9 cellular contexts compared by ENCODE assay signal in genomic region chr2:172113617-172114016, GRCh38. TPM values are rescaled to one million over a fixed set of nuclear protein-coding genes. Genes with fewer than 3 reads are reported as not detected.
DNase-seq lines count a peak whose midpoint lies in the region; ATAC-seq, FAIRE-seq and TF ChIP-seq lines count a peak whose summit lies in the region.
"Had no signal": no experiment of that assay in that cellular context is flagged by ENCODE, and none has a peak within 500 bp of the region (broad histone marks: within the 10 kb centered on the region; RNA-seq: fewer than 3 reads in every experiment).

No MANE protein-coding gene starts in this region.

- H3K27ac Mint-ChIP-seq in stimulated activated memory B cell treated with anti-CD40 and anti-IgM and Interleukin-4, amounts not matched to agents 10 μg/mL and 1 μg/mL and 100 μg/mL, for 72 hours = no peak overlapping the region

- H3K4me1 Mint-ChIP-seq in stimulated activated memory B cell treated with anti-CD40 and anti-IgM and Interleukin-4, amounts not matched to agents 10 μg/mL and 1 μg/mL and 100 μg/mL, for 72 hours = peaks cover 7% of the 10 kb centered on the region

- intact Hi-C loops in prostate gland (cut with DNase I) = loop anchor here (5.0 kb wide), 1 partner anchor 516 kb away; no protein-coding TSS in a partner anchor

- H3K27me3 Mint-ChIP-seq in stimulated activated memory B cell treated with anti-CD40 and anti-IgM and Interleukin-4, amounts not matched to agents 10 μg/mL and 1 μg/mL and 100 μg/mL, for 72 hours = peaks cover 55% of the 10 kb centered on the region

- H3K4me3 ChIP-seq in SK-N-SH (ENCODE audit: low read depth in 2 of 2, low read length in 1 of 2) = no peak overlapping the region
- H3K4me3 ChIP-seq in prostate gland = no peak overlapping the region

- CTCF ChIA-PET in SK-N-SH (lab: Yijun Ruan, JAX) = interaction anchor here (0.6 to 2.6 kb wide), 29 partner anchors 9 to 543 kb away, joined by 3 to 16 read pairs (median 4); partner anchors contain the start of gene DLX2

- H3K9me3 Mint-ChIP-seq in stimulated activated memory B cell treated with anti-CD40 and anti-IgM and Interleukin-4, amounts not matched to agents 10 μg/mL and 1 μg/mL and 100 μg/mL, for 72 hours = no peaks in the 10 kb centered on the region

- no peaks in the 10 kb centered on the region for H4K20me1 ChIP-seq in SK-N-SH (ENCODE audit: insufficient read depth)

- peaks cover 2% of the 10 kb centered on the region for H3F3A ChIP-seq in SK-N-SH (replicated peaks; ENCODE audit: insufficient read depth)

- H3K4me3 Mint-ChIP-seq in stimulated activated memory B cell treated with anti-CD40 and anti-IgM and Interleukin-4, amounts not matched to agents 10 μg/mL and 1 μg/mL and 100 μg/mL, for 72 hours = no peak overlapping the region

- POLR2A ChIA-PET in SK-N-SH (lab: Yijun Ruan, JAX) = no interaction called here

- H3K4me2 ChIP-seq in SK-N-SH = no peak overlapping the region

- no peaks in the 10 kb centered on the region for H3K9me2 ChIP-seq in SK-N-SH

- H3K36me3 ChIP-seq in SK-N-SH (replicated peaks in 1 of 2; ENCODE audit: control insufficient read depth in 1 of 2, insufficient read depth in 2 of 2, low read length in 1 of 2) (no peaks in the 10 kb centered on the region), prostate gland (no peaks in the 10 kb centered on the region)

- no peak overlapping the region for H2AFZ ChIP-seq in SK-N-SH (ENCODE audit: low read depth)

- TF ChIP-seq RAD21 in SK-N-SH (IDR thresholded peaks at IDR 0.05; ENCODE audit: low read length) = peak; percentile 69

- H3K9me3 ChIP-seq in SK-N-SH (no peaks in the 10 kb centered on the region), prostate gland (no peaks in the 10 kb centered on the region)

- H3K36me3 Mint-ChIP-seq in stimulated activated memory B cell treated with anti-CD40 and anti-IgM and Interleukin-4, amounts not matched to agents 10 μg/mL and 1 μg/mL and 100 μg/mL, for 72 hours = no peaks in the 10 kb centered on the region

- FAIRE-seq in H54 (lab: Jason Lieb, UNC) = peak; percentile 88

- no peak overlapping the region for H3K9ac ChIP-seq in SK-N-SH

- H3K27me3 ChIP-seq in SK-N-SH (ENCODE audit: insufficient read depth) (no peaks in the 10 kb centered on the region), prostate gland (replicated peaks; ENCODE audit: insufficient read depth) (no peaks in the 10 kb centered on the region)

- no peak for TF ChIP-seq EP300 in SK-N-SH (IDR thresholded peaks at IDR 0.05; ENCODE audit: borderline replicate concordance in 1 of 2, low read depth in 1 of 2, low read length in 1 of 2)

- no peaks in the 10 kb centered on the region for H3K79me2 ChIP-seq in SK-N-SH (ENCODE audit: insufficient read depth)

- DNase-seq in AG09319 (ENCODE audit: extremely low read depth, low read depth) (no peak), H54 (ENCODE audit: insufficient read length, low spot score) (no peak), SK-N-SH (peak; percentile 49), iris pigment epithelial cell (ENCODE audit: low read depth) (peak; percentile 56), prostate gland (ENCODE audit: low spot score) (no peak), HPDE6-E6E7 (ENCODE audit: extremely low spot score) (no peak)
- DNase-seq: posterior cingulate gyrus had no signal

- TF ChIP-seq POLR2A in H54 (IDR thresholded peaks at IDR 0.05; ENCODE audit: low read depth, low read length) (no peak), prostate gland (IDR thresholded peaks at IDR 0.05) (no peak)

- peak; percentile 26 for TF ChIP-seq CTCF in AG09319 (IDR thresholded peaks at IDR 0.05; ENCODE audit: low read depth, low read length)
- peak; percentile 58 for TF ChIP-seq CTCF in SK-N-SH (IDR thresholded peaks at IDR 0.05)
- peak in 2 of 4 experiments; percentile 21 to 39 for TF ChIP-seq CTCF in prostate gland (IDR thresholded peaks at IDR 0.05)

- H3K4me1 ChIP-seq in SK-N-SH (ENCODE audit: control insufficient read depth in 1 of 2, insufficient read depth in 2 of 2, low read depth in 1 of 2, low read length in 1 of 2) (peaks cover 0 to 1% of the 10 kb centered on the region in 2 experiments; a peak in 1 of 4 replicates), prostate gland (replicated peaks) (no peaks in the 10 kb centered on the region)

- WGBS in SK-N-SH (ENCODE audit: low lambda C conversion rate) = 32% methylated on average over 2 of the region's 2 CpGs
- 35% methylated on average over 2 of the region's 2 CpGs for WGBS in prostate gland

- no peak for ATAC-seq in stimulated activated memory B cell treated with anti-CD40 and anti-IgM and Interleukin-4, amounts not matched to agents 10 μg/mL and 1 μg/mL and 100 μg/mL, for 72 hours
- no peak for ATAC-seq in GM21825 (IDR thresholded peaks at IDR 0.05; ENCODE audit: unreplicated experiment)

- H3K27ac ChIP-seq in SK-N-SH (ENCODE audit: low read depth in 2 of 2, low read length in 1 of 2) (no peak overlapping the region), prostate gland (no peak overlapping the region)

TF ChIP-seq in SK-N-SH, 30 proteins besides CTCF, POLR2A, EP300 and RAD21:
- TF ChIP-seq FOSL2 (IDR thresholded peaks at IDR 0.05; ENCODE audit: borderline replicate concordance, low read depth) (no peak), REST (IDR thresholded peaks at IDR 0.05; ENCODE audit: low read depth, low read length) (no peak), USF1 (IDR thresholded peaks at IDR 0.05; ENCODE audit: borderline replicate concordance, low read depth) (no peak), PBX3 (IDR thresholded peaks at IDR 0.05) (no peak), TEAD4 (IDR thresholded peaks at IDR 0.05; ENCODE audit: borderline replicate concordance, insufficient read depth) (no peak)

RNA-seq across cellular contexts. Expression of gene DLX2, which starts 10.9 kb away (rescaled TPM):
- polyA plus RNA-seq in SK-N-SH (2012; rRNA removed) = 0.02 TPM in 2 replicates
- polyA plus RNA-seq in SK-N-SH (2012; cell fraction: cytosol; rRNA removed) = 0.03 TPM in 2 replicates
- polyA plus RNA-seq in SK-N-SH (2012; cell fraction: nucleus; rRNA removed) = 0.13 and 0.15 TPM in 2 replicates
- under 1 TPM in 1 of 2 donors, not detected in 1; 0.45 TPM for total RNA-seq in prostate gland

RNA-seq across cellular contexts. Expression of gene DLX1, which starts 28.3 kb away (rescaled TPM):
- 0.07 and 0.13 TPM in 2 replicates for polyA plus RNA-seq in SK-N-SH (2012; rRNA removed)
- 0.09 and 0.12 TPM in 2 replicates for polyA plus RNA-seq in SK-N-SH (2012; cell fraction: cytosol; rRNA removed)
- polyA plus RNA-seq in SK-N-SH (2012; cell fraction: nucleus; rRNA removed) = 0.22 and 0.37 TPM in 2 replicates
- 1 to 10 TPM in 1 of 2 donors, not detected in 1; 1.3 TPM for total RNA-seq in prostate gland

Comparison
In these comparisons a context has a peak if more than half of its experiments do, and no peak if none do; other contexts are left out.
1. DNase-seq: peak in SK-N-SH (single experiment) and iris pigment epithelial cell (single experiment); none in AG09319 (single experiment), H54 (single experiment), prostate gland (single experiment) and HPDE6-E6E7 (single experiment).